In the genomic region with DNA sequence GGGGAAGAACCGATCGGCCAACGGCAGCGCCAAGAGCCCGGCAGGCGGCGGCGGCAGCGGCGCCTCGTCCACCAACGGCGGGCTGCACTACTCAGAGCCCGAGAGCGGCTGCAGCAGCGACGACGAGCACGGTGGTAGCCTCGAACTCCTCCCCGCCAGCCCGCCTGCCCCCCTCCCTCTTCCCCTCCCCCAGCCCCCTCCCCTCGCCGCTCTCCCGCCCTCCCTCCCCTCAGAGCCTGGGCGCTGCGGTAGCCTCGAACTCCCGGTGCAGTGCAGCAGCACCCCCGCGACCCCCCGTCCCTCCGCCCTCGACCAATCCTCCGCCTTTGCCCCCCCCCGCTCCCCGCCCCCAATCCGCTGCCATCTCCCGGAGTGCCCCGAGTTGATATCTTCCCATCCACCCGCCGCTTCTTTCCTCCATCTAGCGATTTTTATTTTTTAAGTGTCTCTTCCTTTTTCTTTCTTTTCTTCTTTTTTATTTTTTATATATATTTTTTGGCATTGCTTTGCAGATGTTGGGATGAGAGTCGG, we compare ENCODE assay signal across 8 cellular contexts. TPM values are rescaled to one million over a fixed set of nuclear protein-coding genes. Genes with fewer than 3 reads are reported as not detected.
DNase-seq lines count a peak whose midpoint lies in the region; ATAC-seq and TF ChIP-seq lines count a peak whose summit lies in the region.

No MANE protein-coding gene starts in this region.

- H3K4me3 ChIP-seq in dorsolateral prefrontal cortex (peak overlapping the region; percentile 59 to 97 (median 90)), lung (peak overlapping the region; percentile 73)

- DNase-seq in AG08395 (ENCODE audit: low spot score) (peak; percentile 42), GM13977 (ENCODE audit: low spot score) (peak; percentile 71), HuH-7 (ENCODE audit: low spot score) (peak; percentile 45), T-helper 17 cell (peak in 2 of 3 donors; percentile 53 to 58), dorsolateral prefrontal cortex (peak in 7 of 10 donors; percentile 38 to 70 (median 52)), lung (ENCODE audit: low spot score) (peak; percentile 56), cortex of kidney (lab: John Stamatoyannopoulos, UW) (no peak)
- DNase-seq in stimulated activated CD8-positive, alpha-beta memory T cell treated with anti-CD3 and anti-CD28 coated beads, Interleukin-7, amount 100 ng/mL, for 4 hours (ENCODE audit: low read depth in 2 of 2): peak; percentile 33 to 51

- no peak for TF ChIP-seq CTCF in GM13977 (IDR thresholded peaks at IDR 0.05; ENCODE audit: extremely low read depth, insufficient read depth, missing control alignments)
- TF ChIP-seq CTCF in dorsolateral prefrontal cortex (IDR thresholded peaks at IDR 0.05 in 54 of 56, conservative IDR thresholded peaks at IDR 0.05 in 2 of 56; ENCODE audit: low read depth in 1 of 56, partially characterized antibody in 56 of 56): no peak
- TF ChIP-seq CTCF in lung (IDR thresholded peaks at IDR 0.05; ENCODE audit: control extremely low read depth, extremely low read depth): no peak

- in situ Hi-C loops in GM13977 (cut with MboI; ENCODE audit: low pct_unique_long_range_greater_than_20kb, low sequenced_read_pairs, unreplicated experiment): no loop called here

- peak overlapping the region; percentile 95 to 100 (median 99) for H3K27ac ChIP-seq in dorsolateral prefrontal cortex
- H3K27ac ChIP-seq in lung (ENCODE audit: low read depth in 1 of 2, low read length in 1 of 2): peak overlapping the region; percentile 98 to 99

- intact Hi-C loops in dorsolateral prefrontal cortex (cut with DNase I): loop anchor here (2.0 to 10.0 kb wide), 3 partner anchors 123 to 127 kb away; a partner anchor contains a TSS

- H3K4me1 ChIP-seq in lung (ENCODE audit: control insufficient read depth in 2 of 2, insufficient read depth in 2 of 2, low read length in 2 of 2): no peaks in the 10 kb centered on the region

- ATAC-seq in T-helper 17 cell: peak; percentile 41
- ATAC-seq in lung (ENCODE audit: insufficient read depth, low FRiP score): peak; percentile 7

- H3K27me3 Mint-ChIP-seq in T-helper 17 cell: no peaks in the 10 kb centered on the region

- no peaks in the 10 kb centered on the region for H3K27me3 ChIP-seq in dorsolateral prefrontal cortex
- H3K27me3 ChIP-seq in lung (ENCODE audit: control insufficient read depth, insufficient read depth): no peaks in the 10 kb centered on the region

- peaks cover 16% of the 10 kb centered on the region for H3K4me1 Mint-ChIP-seq in T-helper 17 cell

- H3K36me3 ChIP-seq in lung (ENCODE audit: control insufficient read depth in 2 of 2, insufficient read depth in 2 of 2, low read length in 2 of 2): no peaks in the 10 kb centered on the region

- H3K4me3 Mint-ChIP-seq in T-helper 17 cell: peak overlapping the region; percentile 97

- H3K36me3 Mint-ChIP-seq in T-helper 17 cell (ENCODE audit: low read depth): peaks cover 2% of the 10 kb centered on the region

- WGBS in lung, 2 donors: 0 to 1% methylated on average over 29 to 44 of the region's 44 CpGs

- peak overlapping the region; percentile 67 for H3K27ac Mint-ChIP-seq in T-helper 17 cell

- H3K9me3 ChIP-seq in T-helper 17 cell (ENCODE audit: control insufficient read depth, low read length, poor library complexity, severe bottlenecking): no peaks in the 10 kb centered on the region
- no peaks in the 10 kb centered on the region for H3K9me3 ChIP-seq in lung (ENCODE audit: control insufficient read depth in 2 of 2, insufficient read depth in 1 of 2, low read length in 1 of 2)

RNA-seq across cellular contexts. Expression of a gene that starts 0.5 kb away (rescaled TPM):
- total RNA-seq in T-helper 17 cell: 10 to 100 TPM; 58.5 to 64.0 TPM
- 100 to 1,000 TPM in 52 of 120 experiments, 10 to 100 TPM in 68; 67.1 to 150 (median 96.6) TPM for total RNA-seq in dorsolateral prefrontal cortex
- total RNA-seq in lung: 100 to 1,000 TPM in 1 of 2 donors, 10 to 100 TPM in 1; 41.9 to 102 TPM
- polyA plus RNA-seq in lung: 10 to 100 TPM; 16.6 to 26.8 TPM
